In the genomic region with DNA sequence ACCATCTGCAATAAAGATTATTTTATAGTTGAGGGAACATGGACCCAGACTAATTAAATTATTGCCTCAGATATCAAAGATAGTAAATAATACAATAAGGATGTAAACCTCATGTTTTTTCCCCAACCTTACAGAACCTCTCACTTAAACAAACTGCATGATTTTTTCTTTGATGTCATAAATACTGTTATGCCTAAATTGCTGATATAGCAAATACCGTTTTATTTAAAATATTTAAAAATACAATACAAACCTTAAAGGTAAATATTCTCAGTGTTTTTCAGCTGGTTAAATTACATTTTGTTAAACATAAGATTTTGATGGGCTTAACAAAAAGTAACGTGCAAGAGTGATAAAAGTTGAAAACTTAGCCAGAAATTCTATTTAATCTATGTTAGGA, we compare ENCODE assay signal across 22 cellular contexts.
"Had no signal": no experiment of that assay in that cellular context is flagged by ENCODE, and none has a peak within 500 bp of the region (broad histone marks: within the 10 kb centered on the region; RNA-seq: fewer than 3 reads in every experiment).

No MANE protein-coding gene starts in this region.

- H3K4me1 ChIP-seq: SJSA1 had no signal

- DNase-seq: Karpas-422, KG1, MG63, NCI-H1092, NCI-H1105 treated with DMSO at 0.1 percent for 48 hours, NCI-H1417 treated with DMSO at 0.1 percent for 48 hours, NCI-H146, NCI-H1694 treated with DMSO at 0.1 percent for 48 hours, NCI-H1930, NCI-H2081, NCI-H2107, NCI-H226, NCI-H446, NCI-H510A, NCI-H524 treated with DMSO at 0.1 percent for 48 hours, NCI-H69, NCI-H774, Right ventricle myocardium superior, RPMI8226, SIG-M5 had no signal

- H3K9me3 ChIP-seq: SJSA1 had no signal

- H3K4me3 ChIP-seq: MG63, SJSA1, SK-N-MC had no signal

- H3K36me3 ChIP-seq: MG63, SJSA1 had no signal

- H3K27ac ChIP-seq: SJSA1, SK-N-MC had no signal

- H3K27me3 ChIP-seq: MG63 had no signal
